8 cellular contexts compared by ENCODE assay signal in the genomic region with DNA sequence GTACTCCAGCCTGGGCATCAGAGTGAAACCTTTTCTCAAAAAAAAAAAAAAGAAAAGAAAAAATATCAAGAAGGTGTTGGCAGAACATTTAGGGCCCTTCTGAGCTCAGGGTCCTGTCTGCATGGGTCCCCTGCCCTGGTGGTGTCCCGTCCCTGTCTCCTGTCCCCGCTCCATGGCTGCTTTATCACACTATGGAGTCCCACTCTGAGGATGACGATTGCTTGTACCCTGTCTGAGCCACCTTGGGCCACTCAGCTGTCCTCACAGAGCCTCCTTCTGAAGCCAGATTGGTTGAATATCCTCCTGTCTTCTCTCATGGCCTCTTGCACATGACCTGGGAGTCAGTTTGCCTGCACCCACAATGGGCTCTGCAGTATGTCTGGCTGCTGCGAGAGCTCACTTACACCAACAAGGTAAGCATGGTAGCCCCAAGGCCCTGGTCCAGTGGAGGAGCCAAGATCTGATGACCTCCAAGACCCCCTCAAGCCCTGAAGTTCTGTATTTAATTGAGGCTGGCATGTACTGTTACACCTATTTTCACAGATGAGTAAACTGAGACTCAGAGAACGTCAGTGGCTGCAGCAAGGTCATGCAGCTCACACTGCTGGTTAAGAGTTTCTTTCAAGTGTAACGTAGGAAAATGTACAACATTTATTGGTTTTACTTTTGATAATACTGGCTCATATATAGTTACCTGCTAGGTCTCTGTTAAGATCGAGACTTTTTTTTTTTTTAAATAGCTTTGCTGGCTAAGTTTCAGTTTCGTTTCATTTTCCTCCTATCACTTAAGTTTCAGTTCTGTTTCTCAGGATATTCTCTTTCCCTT. TPM values are rescaled to one million over a fixed set of nuclear protein-coding genes. Genes with fewer than 3 reads are reported as not detected.
DNase-seq lines count a peak whose midpoint lies in the region; ATAC-seq and TF ChIP-seq lines count a peak whose summit lies in the region.

No MANE protein-coding gene starts in this region.

- no peaks in the 10 kb centered on the region for H3K27me3 Mint-ChIP-seq in natural killer cell treated with Interleukin-12 subunit alpha and Interleukin-12 subunit beta and Interleukin-15 and Interleukin-18, amount 100 ng/mL, for 72 hours

- WGBS in SK-N-SH (ENCODE audit: low lambda C conversion rate): 75% methylated on average over 8 of the region's 8 CpGs

- peak overlapping the region; percentile 84 for H3K4me3 Mint-ChIP-seq in natural killer cell treated with Interleukin-12 subunit alpha and Interleukin-12 subunit beta and Interleukin-15 and Interleukin-18, amount 100 ng/mL, for 72 hours

- H3K4me3 ChIP-seq in SK-N-SH (ENCODE audit: low read depth in 2 of 2, low read length in 1 of 2) (peak overlapping the region in 1 of 2 experiments; percentile 48; a peak in 1 of 4 replicates), coronary artery (peak overlapping the region; percentile 70)

- peak overlapping the region; percentile 73 for H2AFZ ChIP-seq in SK-N-SH (ENCODE audit: low read depth)

- no peaks in the 10 kb centered on the region for H3K36me3 ChIP-seq in SK-N-SH (replicated peaks in 1 of 2; ENCODE audit: control insufficient read depth in 1 of 2, insufficient read depth in 2 of 2, low read length in 1 of 2)

- POLR2A ChIA-PET in SK-N-SH (lab: Yijun Ruan, JAX): no interaction called here

- no peaks in the 10 kb centered on the region for H3K79me2 ChIP-seq in SK-N-SH (ENCODE audit: insufficient read depth)

- no peaks in the 10 kb centered on the region for H4K20me1 ChIP-seq in SK-N-SH (ENCODE audit: insufficient read depth)

- H3F3A ChIP-seq in SK-N-SH (replicated peaks; ENCODE audit: insufficient read depth): no peaks in the 10 kb centered on the region

- peak; percentile 94 for ATAC-seq in HG03095 (IDR thresholded peaks at IDR 0.05; ENCODE audit: unreplicated experiment)
- peak; percentile 85 to 87 for ATAC-seq in natural killer cell treated with Interleukin-12 subunit alpha and Interleukin-12 subunit beta and Interleukin-15 and Interleukin-18, amount 100 ng/mL, for 72 hours

- H3K4me2 ChIP-seq in SK-N-SH: peak overlapping the region; percentile 50; the same call in 1 of the 2 replicates

- H3K9ac ChIP-seq in SK-N-SH: 0 out of 2 replicates have a peak overlapping the region, but pooled peaks have one; percentile 3

- CTCF ChIA-PET in SK-N-SH (lab: Yijun Ruan, JAX): no interaction called here

- no peaks in the 10 kb centered on the region for H3K9me3 Mint-ChIP-seq in natural killer cell treated with Interleukin-12 subunit alpha and Interleukin-12 subunit beta and Interleukin-15 and Interleukin-18, amount 100 ng/mL, for 72 hours

- H3K4me1 Mint-ChIP-seq in natural killer cell treated with Interleukin-12 subunit alpha and Interleukin-12 subunit beta and Interleukin-15 and Interleukin-18, amount 100 ng/mL, for 72 hours (ENCODE audit: low read depth in 2 of 2): peaks cover 11 to 15% of the 10 kb centered on the region in 2 donors

- H3K4me1 ChIP-seq in SK-N-SH (ENCODE audit: control insufficient read depth in 1 of 2, insufficient read depth in 2 of 2, low read depth in 1 of 2, low read length in 1 of 2): peaks cover 0 to 3% of the 10 kb centered on the region in 2 experiments; a peak in 1 of 4 replicates

- H3K27me3 ChIP-seq in SK-N-SH (ENCODE audit: insufficient read depth): no peaks in the 10 kb centered on the region

- H3K9me3 ChIP-seq in SK-N-SH: no peaks in the 10 kb centered on the region

- peak; percentile 7 for DNase-seq in NK-92 treated with Interleukin-12 subunit alpha and Interleukin-12 subunit beta, amount 100 ng/mL, for 24 hours (lab: John Stamatoyannopoulos, UW)
- no peak for DNase-seq in NK-92 (lab: John Stamatoyannopoulos, UW; ENCODE audit: unreplicated experiment)
- DNase-seq in SK-N-SH: no peak
- no peak for DNase-seq in coronary artery (ENCODE audit: low spot score)
- no peak for DNase-seq in natural killer cell treated with Interleukin-12 subunit alpha and Interleukin-12 subunit beta and Interleukin-15 and Interleukin-18, amount 100 ng/mL, for 72 hours (ENCODE audit: low spot score)
- DNase-seq in NCI-H2107 (lab: John Stamatoyannopoulos, UW): no peak
- no peak for DNase-seq in NCI-H1092 treated with DMSO at 0.1 percent for 48 hours (lab: John Stamatoyannopoulos, UW)

- TF ChIP-seq CTCF in SK-N-SH (IDR thresholded peaks at IDR 0.05) (no peak), coronary artery (IDR thresholded peaks at IDR 0.05) (no peak)

- H3K36me3 Mint-ChIP-seq in natural killer cell treated with Interleukin-12 subunit alpha and Interleukin-12 subunit beta and Interleukin-15 and Interleukin-18, amount 100 ng/mL, for 72 hours: no peaks in the 10 kb centered on the region

- no peak for TF ChIP-seq RAD21 in SK-N-SH (IDR thresholded peaks at IDR 0.05; ENCODE audit: low read length)

- H3K27ac ChIP-seq in SK-N-SH (ENCODE audit: low read depth in 2 of 2, low read length in 1 of 2): no peak overlapping the region
- H3K27ac ChIP-seq in coronary artery: peak overlapping the region; percentile 56 to 57

- TF ChIP-seq EP300 in SK-N-SH (IDR thresholded peaks at IDR 0.05; ENCODE audit: borderline replicate concordance in 1 of 2, low read depth in 1 of 2, low read length in 1 of 2): no peak

- no peaks in the 10 kb centered on the region for H3K9me2 ChIP-seq in SK-N-SH

- H3K27ac Mint-ChIP-seq in natural killer cell treated with Interleukin-12 subunit alpha and Interleukin-12 subunit beta and Interleukin-15 and Interleukin-18, amount 100 ng/mL, for 72 hours: peak overlapping the region; percentile 89 to 98

TF ChIP-seq in SK-N-SH, 30 proteins besides CTCF, POLR2A, EP300 and RAD21:
- TF ChIP-seq SIN3A (IDR thresholded peaks at IDR 0.05; ENCODE audit: borderline replicate concordance, low read depth, low read length): no peak

RNA-seq across cellular contexts. Expression of gene ZCCHC2, which starts 16.9 kb away (rescaled TPM):
- 6.7 and 7.3 TPM in 2 replicates for polyA plus RNA-seq in SK-N-SH (2012; rRNA removed)
- polyA plus RNA-seq in SK-N-SH (2012; cell fraction: cytosol; rRNA removed): 4.2 and 5.0 TPM in 2 replicates
- polyA plus RNA-seq in SK-N-SH (2012; cell fraction: nucleus; rRNA removed): 10.4 and 14.4 TPM in 2 replicates
- total RNA-seq in natural killer cell treated with Interleukin-12 subunit alpha and Interleukin-12 subunit beta and Interleukin-15 and Interleukin-18, amount 100 ng/mL, for 72 hours: 10 to 100 TPM; 46.3 to 51.2 TPM

Comparison
In these comparisons a context has a peak if more than half of its experiments do, and no peak if none do; other contexts are left out.
1. H3K27ac ChIP-seq: peak in coronary artery (2 of 2); none in SK-N-SH (0 of 2).